19 cellular contexts compared by ENCODE assay signal in the genomic region with DNA sequence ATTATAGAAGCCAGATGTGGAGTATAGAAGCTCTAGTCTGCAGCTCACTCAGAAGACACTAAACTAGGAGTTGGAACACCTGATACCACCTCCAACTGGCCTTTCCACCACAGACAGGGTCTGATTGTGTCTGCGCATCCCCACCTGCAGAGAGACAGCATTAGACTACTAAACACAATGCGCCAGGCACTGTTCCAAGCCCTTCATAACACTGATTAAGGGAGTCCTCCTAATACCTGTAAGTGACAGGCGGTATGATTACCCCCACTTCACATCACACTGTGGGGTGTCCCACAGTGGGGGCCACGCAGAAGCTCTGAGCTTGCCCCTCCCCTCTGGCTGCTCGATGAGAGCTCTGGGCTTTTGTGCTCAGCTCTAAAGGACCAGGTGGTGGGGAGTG.
DNase-seq lines count a peak whose midpoint lies in the region; ATAC-seq and TF ChIP-seq lines count a peak whose summit lies in the region.
"Had no signal": no experiment of that assay in that cellular context is flagged by ENCODE, and none has a peak within 500 bp of the region (broad histone marks: within the 10 kb centered on the region; RNA-seq: fewer than 3 reads in every experiment).

No MANE protein-coding gene starts in this region.

- peak overlapping the region in 1 of 3 experiments; percentile 41 for H3K4me3 Mint-ChIP-seq in nephron
- H3K4me3 Mint-ChIP-seq: activated naive CD8-positive, alpha-beta T cell treated with anti-CD3 and anti-CD28 coated beads, Interleukin-2, amount 10 ng/mL, durations not matched to agents 7 days and 5 days; CD14-positive monocyte; natural killer cell had no signal

- TF ChIP-seq CTCF in nephron (IDR thresholded peaks at IDR 0.05; ENCODE audit: unreplicated experiment in 3 of 3): no peak
- no peak for TF ChIP-seq CTCF in left lung (IDR thresholded peaks at IDR 0.05)

- peaks cover 48% of the 10 kb centered on the region for H3K4me1 Mint-ChIP-seq in nephron
- H3K4me1 Mint-ChIP-seq: natural killer cell had no signal

- no peaks in the 10 kb centered on the region for H3K27me3 ChIP-seq in left lung
- H3K27me3 ChIP-seq: body of pancreas, colonic mucosa had no signal

- ATAC-seq in GM19324 (IDR thresholded peaks at IDR 0.05; ENCODE audit: low FRiP score, unreplicated experiment): no peak
- ATAC-seq in left lung: no peak
- ATAC-seq: body of pancreas, natural killer cell had no signal

- DNase-seq in COLO668 (lab: John Stamatoyannopoulos, UW; ENCODE audit: unreplicated experiment): peak; percentile 29
- DNase-seq in NCI-H1417 treated with DMSO at 0.1 percent for 48 hours (lab: John Stamatoyannopoulos, UW): peak; percentile 33
- DNase-seq in NCI-H748 treated with DMSO at 0.1 percent for 48 hours (lab: John Stamatoyannopoulos, UW): peak; percentile 73
- no peak for DNase-seq in putamen (ENCODE audit: low spot score)
- DNase-seq in left lung: no peak
- no peak for DNase-seq in cerebellar cortex (ENCODE audit: low spot score)
- DNase-seq: ACHN; activated naive CD8-positive, alpha-beta T cell treated with anti-CD3 and anti-CD28 coated beads, Interleukin-2, amount 10 ng/mL, durations not matched to agents 7 days and 5 days; colonic mucosa; DMS79; natural killer cell; RPMI8226; stimulated activated CD4-positive, alpha-beta T cell treated with anti-CD3 and anti-CD28 coated beads, Interleukin-4, amount 100 ng/mL, for 24 hours; T1000 had no signal

- H3K9me3 Mint-ChIP-seq in nephron: peaks cover 2% of the 10 kb centered on the region
- H3K9me3 Mint-ChIP-seq: activated naive CD8-positive, alpha-beta T cell treated with anti-CD3 and anti-CD28 coated beads, Interleukin-2, amount 10 ng/mL, durations not matched to agents 7 days and 5 days; natural killer cell had no signal

- H3K36me3 ChIP-seq in left lung: no peaks in the 10 kb centered on the region
- H3K36me3 ChIP-seq: colonic mucosa had no signal

- H3K36me3 Mint-ChIP-seq in nephron (ENCODE audit: low read depth): peaks cover 82% of the 10 kb centered on the region
- H3K36me3 Mint-ChIP-seq: activated naive CD8-positive, alpha-beta T cell treated with anti-CD3 and anti-CD28 coated beads, Interleukin-2, amount 10 ng/mL, durations not matched to agents 7 days and 5 days; CD14-positive monocyte; natural killer cell had no signal

- intact Hi-C loops in left lung (cut with DNase I): no loop called here

- no peaks in the 10 kb centered on the region for H3K9me3 ChIP-seq in left lung
- H3K9me3 ChIP-seq: body of pancreas, colonic mucosa had no signal

- no peak overlapping the region for H3K4me3 ChIP-seq in left lung
- H3K4me3 ChIP-seq: body of pancreas, colonic mucosa had no signal

- peaks cover 0 to 9% of the 10 kb centered on the region in 2 donors for H3K4me1 ChIP-seq in left lung
- H3K4me1 ChIP-seq: body of pancreas, colonic mucosa had no signal

- H3K27ac ChIP-seq in left lung: no peak overlapping the region
- H3K27ac ChIP-seq: body of pancreas, colonic mucosa had no signal

- no peaks in the 10 kb centered on the region for H3K27me3 Mint-ChIP-seq in nephron (ENCODE audit: low read depth)
- H3K27me3 Mint-ChIP-seq: progenitor cell of endocrine pancreas had no signal

- H3K27ac Mint-ChIP-seq in nephron: peak overlapping the region; percentile 94 to 95 (median 95)
- H3K27ac Mint-ChIP-seq: activated naive CD8-positive, alpha-beta T cell treated with anti-CD3 and anti-CD28 coated beads, Interleukin-2, amount 10 ng/mL, durations not matched to agents 7 days and 5 days; CD14-positive monocyte; natural killer cell; progenitor cell of endocrine pancreas had no signal

Comparison
In these comparisons a context has a peak if more than half of its experiments do, and no peak if none do; other contexts are left out.
1. DNase-seq: peak in COLO668 (single experiment), NCI-H1417 treated with DMSO at 0.1 percent for 48 hours (single experiment) and NCI-H748 treated with DMSO at 0.1 percent for 48 hours (single experiment); none in putamen (single experiment), left lung (0 of 2) and cerebellar cortex (single experiment).